In genomic region chr7:132858251-132858650, GRCh38 we compare ENCODE assay signal across 1 cellular context.
TF ChIP-seq lines count a peak whose summit lies in the region.

No MANE protein-coding gene starts in this region.

TF ChIP-seq in WTC11, 78 proteins besides CTCF, POLR2A, EP300 and RAD21 (continued from another document):
- TF ChIP-seq FOXP4 (CRISPR knock-in tag; IDR thresholded peaks at IDR 0.05): no peak
- TF ChIP-seq KAT7 (CRISPR knock-in tag; IDR thresholded peaks at IDR 0.05; ENCODE audit: borderline replicate concordance): no peak
- TF ChIP-seq HMGXB4 (CRISPR knock-in tag; IDR thresholded peaks at IDR 0.05): no peak
- no peak for TF ChIP-seq SOX15 (CRISPR knock-in tag; IDR thresholded peaks at IDR 0.05)
- TF ChIP-seq IRF2 (CRISPR knock-in tag; IDR thresholded peaks at IDR 0.05; ENCODE audit: borderline replicate concordance, low read depth): no peak
- TF ChIP-seq GTF2I (CRISPR knock-in tag; conservative IDR thresholded peaks at IDR 0.05): no peak
- TF ChIP-seq OVOL2 (CRISPR knock-in tag; IDR thresholded peaks at IDR 0.05; ENCODE audit: borderline replicate concordance): no peak
- no peak for TF ChIP-seq MXD4 (CRISPR knock-in tag; IDR thresholded peaks at IDR 0.05; ENCODE audit: borderline replicate concordance)
